In genomic region chr16:30017277-30017656, GRCh38 we compare ENCODE assay signal across 31 cellular contexts. TPM values are rescaled to one million over a fixed set of nuclear protein-coding genes. Genes with fewer than 3 reads are reported as not detected.
DNase-seq lines count a peak whose midpoint lies in the region; ATAC-seq, FAIRE-seq and TF ChIP-seq lines count a peak whose summit lies in the region.
"Had no signal": no experiment of that assay in that cellular context is flagged by ENCODE, and none has a peak within 500 bp of the region (broad histone marks: within the 10 kb centered on the region; RNA-seq: fewer than 3 reads in every experiment).

No MANE protein-coding gene starts in this region.

- H3K9me1 ChIP-seq in K562 (ENCODE audit: control insufficient read depth, insufficient read depth, low read length) = no peaks in the 10 kb centered on the region

- no peak overlapping the region for H3K27ac Mint-ChIP-seq in neural progenitor cell
- no peak overlapping the region for H3K27ac Mint-ChIP-seq in glutamatergic neuron (ENCODE audit: unreplicated experiment)
- no peak overlapping the region for H3K27ac Mint-ChIP-seq in activated naive CD4-positive, alpha-beta T cell treated with anti-CD3 and anti-CD28 coated beads, Interleukin-2, amount 50 U/mL, for 72 hours
- H3K27ac Mint-ChIP-seq: CD4-positive, CD25-positive, alpha-beta regulatory T cell; CD8-positive, alpha-beta memory T cell had no signal

- CTCF ChIA-PET in K562 (lab: Yijun Ruan, JAX; ENCODE audit: low intra/inter-chr PET ratio) = interaction anchor here (0.6 kb wide), 1 partner anchor 936 kb away, joined by 3 read pairs; no protein-coding TSS in a partner anchor

- H3K36me3 ChIP-seq in K562 (ENCODE audit: control insufficient read depth, insufficient read depth, low read length) (no peaks in the 10 kb centered on the region), neural progenitor cell (no peaks in the 10 kb centered on the region)
- H3K36me3 ChIP-seq: BE2C, BLaER1 had no signal

- no peaks in the 10 kb centered on the region for H3K36me3 Mint-ChIP-seq in neural progenitor cell
- H3K36me3 Mint-ChIP-seq in glutamatergic neuron (ENCODE audit: unreplicated experiment) = no peaks in the 10 kb centered on the region
- no peaks in the 10 kb centered on the region for H3K36me3 Mint-ChIP-seq in activated naive CD4-positive, alpha-beta T cell treated with anti-CD3 and anti-CD28 coated beads, Interleukin-2, amount 50 U/mL, for 72 hours
- H3K36me3 Mint-ChIP-seq: CD14-positive monocyte; CD4-positive, alpha-beta memory T cell; CD4-positive, CD25-positive, alpha-beta regulatory T cell had no signal

- peaks cover 0 to 13% of the 10 kb centered on the region in 2 experiments; a peak in 3 of 5 replicates for H3K4me1 ChIP-seq in K562 (replicated peaks in 1 of 2; ENCODE audit: control insufficient read depth in 2 of 2, insufficient read depth in 2 of 2, low read length in 2 of 2)
- H3K4me1 ChIP-seq in neural progenitor cell = peaks cover under 1% of the 10 kb centered on the region
- H3K4me1 ChIP-seq: BE2C had no signal

- in situ Hi-C loops in K562 (cut with MboI) = no loop called here

- H3K79me2 ChIP-seq in K562 (ENCODE audit: control insufficient read depth, insufficient read depth, low read length) = no peaks in the 10 kb centered on the region; the same call in 2 of the 3 replicates
- no peaks in the 10 kb centered on the region for H3K79me2 ChIP-seq in neural progenitor cell (ENCODE audit: low read depth)

- WGBS in K562 (ENCODE audit: insufficient coverage, low coverage, missing lambda C conversion rate) = 8% methylated on average over 2 of the region's 2 CpGs

- no TSS peak for BruUV-seq in K562 (replicated peaks; lab: Mats Ljungman, UMichigan)

- no peak for TF ChIP-seq RAD21 in K562 (CRISPR knock-in tag; conservative IDR thresholded peaks at IDR 0.05 in 1 of 2, IDR thresholded peaks at IDR 0.05 in 1 of 2)

- H3F3A ChIP-seq in neural progenitor cell (ENCODE audit: low read depth) = peaks cover 1% of the 10 kb centered on the region

- H3K9ac ChIP-seq in K562 (ENCODE audit: insufficient read depth in 1 of 2, low read depth in 2 of 2, low read length in 2 of 2) (no peak overlapping the region), neural progenitor cell (no peak overlapping the region)
- H3K9ac ChIP-seq: BLaER1 had no signal

- H3K9me3 ChIP-seq in K562 (replicated peaks; ENCODE audit: control insufficient read depth, insufficient read depth, low read depth, low read length) (no peaks in the 10 kb centered on the region), neural progenitor cell (ENCODE audit: low read depth) (no peaks in the 10 kb centered on the region)
- H3K9me3 ChIP-seq: BE2C, BLaER1 had no signal

- TF ChIP-seq CTCF in K562 (IDR thresholded peaks at IDR 0.05 in 2 of 3, conservative IDR thresholded peaks at IDR 0.05 in 1 of 3; ENCODE audit: insufficient read depth in 2 of 3, low read depth in 1 of 3, low read length in 3 of 3) = no peak
- TF ChIP-seq CTCF in neural progenitor cell (IDR thresholded peaks at IDR 0.05) = no peak
- TF ChIP-seq CTCF in glutamatergic neuron (IDR thresholded peaks at IDR 0.05; ENCODE audit: partially characterized antibody, unreplicated experiment) = no peak

- H3K27me3 ChIP-seq in K562 (ENCODE audit: control insufficient read depth in 2 of 2, insufficient read depth in 2 of 2, low read length in 2 of 2) (peaks cover 0 to 4% of the 10 kb centered on the region in 2 experiments; a peak in 1 of 5 replicates), neural progenitor cell (peaks cover 14% of the 10 kb centered on the region)
- H3K27me3 ChIP-seq: BE2C, BLaER1 had no signal

- H3K4me2 ChIP-seq in K562 (ENCODE audit: insufficient read depth, low read length) = no peak overlapping the region
- no peak overlapping the region for H3K4me2 ChIP-seq in neural progenitor cell
- H3K4me2 ChIP-seq: BLaER1 had no signal

- H3K4me3 Mint-ChIP-seq in neural progenitor cell (peak overlapping the region; percentile 51), glutamatergic neuron (ENCODE audit: unreplicated experiment) (no peak overlapping the region)
- H3K4me3 Mint-ChIP-seq: CD14-positive monocyte; CD4-positive, alpha-beta memory T cell; CD8-positive, alpha-beta memory T cell had no signal

- H4K20me1 ChIP-seq in K562 (replicated peaks; ENCODE audit: control insufficient read depth, insufficient read depth, low read length) = peaks cover 3% of the 10 kb centered on the region; the same call in 1 of the 2 replicates
- no peaks in the 10 kb centered on the region for H4K20me1 ChIP-seq in neural progenitor cell (ENCODE audit: low read depth)
- H4K20me1 ChIP-seq: BLaER1 had no signal

- no peak for DNase-seq in K562 (ENCODE audit: extremely low read depth in 1 of 4, low spot score in 3 of 4)
- no peak for DNase-seq in neural progenitor cell (ENCODE audit: low spot score)
- DNase-seq in glutamatergic neuron = no peak
- no peak for DNase-seq in activated naive CD4-positive, alpha-beta T cell treated with anti-CD3 and anti-CD28 coated beads, Interleukin-2, amount 50 U/mL, for 72 hours (ENCODE audit: low spot score in 2 of 2)
- DNase-seq: 8988T; ACHN; BE2C; C1 segment of cervical spinal cord; CD4-positive, alpha-beta memory T cell; CD4-positive, CD25-positive, alpha-beta regulatory T cell; CD8-positive, alpha-beta memory T cell; COR-L47; DMS 273 treated with DMSO at 0.1 percent for 48 hours; DMS153; DMS53; DMS79; DND-41; EL; GDM1 had no signal

- no peak overlapping the region for H3K27ac ChIP-seq in K562 (ENCODE audit: extremely low read depth, low read depth, low read length)
- H3K27ac ChIP-seq in neural progenitor cell = no peak overlapping the region
- H3K27ac ChIP-seq: BLaER1 had no signal

- no peak for FAIRE-seq in K562 (lab: Jason Lieb, UNC)
- FAIRE-seq: A204.1, GM12878, GM12892, GM18507, GM19239 had no signal

- H3K4me1 Mint-ChIP-seq in neural progenitor cell = peaks cover 3% of the 10 kb centered on the region
- H3K4me1 Mint-ChIP-seq in glutamatergic neuron (ENCODE audit: low read depth, unreplicated experiment) = peaks cover 2% of the 10 kb centered on the region

- TF ChIP-seq POLR2A in K562 (conservative IDR thresholded peaks at IDR 0.05) = no peak

- peaks cover 16% of the 10 kb centered on the region for H3K27me3 Mint-ChIP-seq in neural progenitor cell (ENCODE audit: insufficient read depth, low read depth)
- peaks cover 3% of the 10 kb centered on the region for H3K27me3 Mint-ChIP-seq in glutamatergic neuron (ENCODE audit: unreplicated experiment)

- H3K9me3 Mint-ChIP-seq in neural progenitor cell = no peaks in the 10 kb centered on the region
- no peaks in the 10 kb centered on the region for H3K9me3 Mint-ChIP-seq in glutamatergic neuron (ENCODE audit: unreplicated experiment)
- no peaks in the 10 kb centered on the region for H3K9me3 Mint-ChIP-seq in activated naive CD4-positive, alpha-beta T cell treated with anti-CD3 and anti-CD28 coated beads, Interleukin-2, amount 50 U/mL, for 72 hours
- H3K9me3 Mint-ChIP-seq: CD4-positive, alpha-beta memory T cell; CD8-positive, alpha-beta memory T cell had no signal

- intact Hi-C loops in K562 (cut with micrococcal nuclease) = no loop called here

- H2AFZ ChIP-seq in K562 (ENCODE audit: low read depth, low read length) = no peak overlapping the region
- H2AFZ ChIP-seq in neural progenitor cell (replicated peaks) = no peak overlapping the region

- H3K4me3 ChIP-seq in K562 = no peak overlapping the region
- H3K4me3 ChIP-seq in neural progenitor cell = no peak overlapping the region
- H3K4me3 ChIP-seq: BLaER1, GM12878 had no signal

- ATAC-seq in K562 (no peak), GM18858 (IDR thresholded peaks at IDR 0.05; ENCODE audit: unreplicated experiment) (no peak)
- ATAC-seq in activated naive CD4-positive, alpha-beta T cell treated with anti-CD3 and anti-CD28 coated beads, Interleukin-2, amount 50 U/mL, for 72 hours = no peak
- ATAC-seq: GM12878 had no signal

- POLR2A ChIA-PET in K562 (lab: Yijun Ruan, JAX) = no interaction called here

- TF ChIP-seq EP300 in K562 (IDR thresholded peaks at IDR 0.05; ENCODE audit: low read length) = no peak

RNA-seq across cellular contexts. Expression of gene C16orf92, which starts 5.7 kb away (rescaled TPM):
- total RNA-seq in K562 (2011; cell fraction: chromatin; rRNA removed; ENCODE audit: low replicate concordance) = not detected in 2 replicates
- not detected in 2 replicates for total RNA-seq in K562 (2011; cell fraction: nucleolus; rRNA removed)
- not detected in 2 replicates for total RNA-seq in K562 (2011; cell fraction: nucleoplasm; rRNA removed)
- total RNA-seq in K562 (2014; rRNA removed) (not detected in 2 replicates), K562 (2014; rRNA removed; fragmentation: Illumina TruSeq; extraction: Trizol) (not detected in 2 replicates), K562 (2015; rRNA removed; fragmentation: Illumina TruSeq; extraction: Trizol) (not detected in 2 replicates), K562 (2021) (not detected in 2 replicates), neural progenitor cell (ENCODE audit: low replicate concordance) (not detected in 2 replicates), glutamatergic neuron (ENCODE audit: unreplicated experiment) (not detected)
- polyA plus RNA-seq in K562 (2011; rRNA removed) (not detected in 2 replicates), K562 (2014; fragmentation: Illumina TruSeq; extraction: Trizol) (not detected in 2 replicates), K562 (2014; fragmentation: Nextera tagmentation; extraction: Ambion mirVana) (not detected), K562 (2014; rRNA removed) (not detected in 2 replicates)
- not detected in 2 replicates for polyA plus RNA-seq in K562 (2011; cell fraction: cytosol; rRNA removed)
- polyA plus RNA-seq in K562 (2011; cell fraction: nucleus; rRNA removed) = not detected in 2 replicates
- not detected in 2 replicates for polyA plus RNA-seq in K562 (2012)
- not detected in 2 replicates for polyA minus RNA-seq in K562 (2011; rRNA and poly(A)+ RNA removed)
- polyA minus RNA-seq in K562 (2011; cell fraction: cytosol; rRNA and poly(A)+ RNA removed) = not detected in 2 replicates
- polyA minus RNA-seq in K562 (2011; cell fraction: nucleus; rRNA and poly(A)+ RNA removed) = not detected in 2 replicates
- total RNA-seq in activated naive CD4-positive, alpha-beta T cell treated with anti-CD3 and anti-CD28 coated beads, Interleukin-2, amount 50 U/mL, for 72 hours = not detected
- total RNA-seq: A673; CD4-positive, alpha-beta memory T cell; CD4-positive, CD25-positive, alpha-beta regulatory T cell; CD8-positive, alpha-beta memory T cell; Daoy; G401; GM12878 had no signal
- polyA plus RNA-seq: AG04450; CD14-positive monocyte; CD4-positive, alpha-beta memory T cell; CD4-positive, CD25-positive, alpha-beta regulatory T cell; CD8-positive, alpha-beta memory T cell; GM12878 had no signal

RNA-seq across cellular contexts. Expression of gene DOC2A, which starts 6.4 kb away (rescaled TPM):
- total RNA-seq in K562 (2011; cell fraction: chromatin; rRNA removed; ENCODE audit: low replicate concordance) = 1.4 and 2.0 TPM in 2 replicates
- total RNA-seq in K562 (2011; cell fraction: nucleolus; rRNA removed) = 0.79 and 1.2 TPM in 2 replicates
- 0.44 and 0.99 TPM in 2 replicates for total RNA-seq in K562 (2011; cell fraction: nucleoplasm; rRNA removed)
- total RNA-seq in K562 (2014; rRNA removed) = not detected in 2 replicates
- total RNA-seq in K562 (2014; rRNA removed; fragmentation: Illumina TruSeq; extraction: Trizol) = 0.07 and 0.22 TPM in 2 replicates
- 0.11 and 0.29 TPM in 2 replicates for total RNA-seq in K562 (2015; rRNA removed; fragmentation: Illumina TruSeq; extraction: Trizol)
- 0.38 and 0.47 TPM in 2 replicates for total RNA-seq in K562 (2021)
- 0.31 and 0.79 TPM in 2 replicates for polyA plus RNA-seq in K562 (2011; rRNA removed)
- 0.55 and 1.5 TPM in 2 replicates for polyA plus RNA-seq in K562 (2011; cell fraction: cytosol; rRNA removed)
- polyA plus RNA-seq in K562 (2011; cell fraction: nucleus; rRNA removed) = 3.4 and 4.3 TPM in 2 replicates
- polyA plus RNA-seq in K562 (2012) = 0.70 and 0.80 TPM in 2 replicates
- polyA plus RNA-seq in K562 (2014; fragmentation: Illumina TruSeq; extraction: Trizol) = 0.21 and 0.27 TPM in 2 replicates
- polyA plus RNA-seq in K562 (2014; fragmentation: Nextera tagmentation; extraction: Ambion mirVana) = under 1 TPM; 0.03 to 0.23 TPM
- polyA plus RNA-seq in K562 (2014; rRNA removed) = 0.36 and 2.6 TPM in 2 replicates
- 0.51 TPM in 1 of 2 replicates, not detected in the other for polyA minus RNA-seq in K562 (2011; rRNA and poly(A)+ RNA removed)
- polyA minus RNA-seq in K562 (2011; cell fraction: cytosol; rRNA and poly(A)+ RNA removed) = not detected in 2 replicates
- polyA minus RNA-seq in K562 (2011; cell fraction: nucleus; rRNA and poly(A)+ RNA removed) = 0.13 and 0.67 TPM in 2 replicates
- 3.1 and 8.1 TPM in 2 replicates for total RNA-seq in neural progenitor cell (ENCODE audit: low replicate concordance)
- total RNA-seq in glutamatergic neuron (ENCODE audit: unreplicated experiment) = 4.2 TPM
- 1 to 10 TPM in 1 of 2 donors, under 1 TPM in 1; 0.80 to 2.0 TPM for total RNA-seq in activated naive CD4-positive, alpha-beta T cell treated with anti-CD3 and anti-CD28 coated beads, Interleukin-2, amount 50 U/mL, for 72 hours
- total RNA-seq: CD4-positive, CD25-positive, alpha-beta regulatory T cell; Daoy; G401 had no signal
- polyA plus RNA-seq: CD4-positive, alpha-beta memory T cell; CD4-positive, CD25-positive, alpha-beta regulatory T cell; CD8-positive, alpha-beta memory T cell had no signal

RNA-seq across cellular contexts. Expression of gene TLCD3B, which starts 13.8 kb away (rescaled TPM):
- total RNA-seq in K562 (2011; cell fraction: chromatin; rRNA removed; ENCODE audit: low replicate concordance) = 0.35 and 1.1 TPM in 2 replicates
- total RNA-seq in K562 (2011; cell fraction: nucleolus; rRNA removed) = 0.67 and 0.92 TPM in 2 replicates
- 0.66 and 0.76 TPM in 2 replicates for total RNA-seq in K562 (2011; cell fraction: nucleoplasm; rRNA removed)
- total RNA-seq in K562 (2014; rRNA removed) (0.08 and 0.23 TPM in 2 replicates), K562 (2014; rRNA removed; fragmentation: Illumina TruSeq; extraction: Trizol) (not detected in 2 replicates), K562 (2015; rRNA removed; fragmentation: Illumina TruSeq; extraction: Trizol) (0.19 TPM in 1 of 2 replicates, not detected in the other), K562 (2021) (0.20 and 0.22 TPM in 2 replicates), neural progenitor cell (ENCODE audit: low replicate concordance) (2.4 and 9.0 TPM in 2 replicates), glutamatergic neuron (ENCODE audit: unreplicated experiment) (253 TPM)
- polyA plus RNA-seq in K562 (2011; rRNA removed) (0.10 and 0.84 TPM in 2 replicates), K562 (2014; fragmentation: Illumina TruSeq; extraction: Trizol) (0.47 and 0.52 TPM in 2 replicates), K562 (2014; fragmentation: Nextera tagmentation; extraction: Ambion mirVana) (not detected), K562 (2014; rRNA removed) (0.24 and 0.43 TPM in 2 replicates)
- 0.30 and 0.63 TPM in 2 replicates for polyA plus RNA-seq in K562 (2011; cell fraction: cytosol; rRNA removed)
- 1.3 and 1.8 TPM in 2 replicates for polyA plus RNA-seq in K562 (2011; cell fraction: nucleus; rRNA removed)
- 0.40 and 1.6 TPM in 2 replicates for polyA plus RNA-seq in K562 (2012)
- 0.33 TPM in 1 of 2 replicates, not detected in the other for polyA minus RNA-seq in K562 (2011; rRNA and poly(A)+ RNA removed)
- polyA minus RNA-seq in K562 (2011; cell fraction: cytosol; rRNA and poly(A)+ RNA removed) = not detected in 2 replicates
- 0.13 and 0.22 TPM in 2 replicates for polyA minus RNA-seq in K562 (2011; cell fraction: nucleus; rRNA and poly(A)+ RNA removed)
- total RNA-seq in activated naive CD4-positive, alpha-beta T cell treated with anti-CD3 and anti-CD28 coated beads, Interleukin-2, amount 50 U/mL, for 72 hours = 10 to 100 TPM in 1 of 2 donors, 1 to 10 TPM in 1; 3.4 to 14.1 TPM
- total RNA-seq: CD4-positive, alpha-beta memory T cell; CD4-positive, CD25-positive, alpha-beta regulatory T cell; Daoy had no signal
- polyA plus RNA-seq: AG04450; CD14-positive monocyte; CD4-positive, alpha-beta memory T cell; CD4-positive, CD25-positive, alpha-beta regulatory T cell; CD8-positive, alpha-beta memory T cell had no signal

RNA-seq across cellular contexts. Expression of gene INO80E, which starts 21.2 kb away (rescaled TPM):
- total RNA-seq in K562 (2011; cell fraction: chromatin; rRNA removed; ENCODE audit: low replicate concordance) = 24.7 and 53.3 TPM in 2 replicates
- 38.0 and 39.7 TPM in 2 replicates for total RNA-seq in K562 (2011; cell fraction: nucleolus; rRNA removed)
- 35.7 and 40.2 TPM in 2 replicates for total RNA-seq in K562 (2011; cell fraction: nucleoplasm; rRNA removed)
- 75.3 and 77.4 TPM in 2 replicates for total RNA-seq in K562 (2014; rRNA removed)
- total RNA-seq in K562 (2014; rRNA removed; fragmentation: Illumina TruSeq; extraction: Trizol) = 28.5 and 30.9 TPM in 2 replicates
- total RNA-seq in K562 (2015; rRNA removed; fragmentation: Illumina TruSeq; extraction: Trizol) = 49.3 and 51.7 TPM in 2 replicates
- 73.3 and 88.6 TPM in 2 replicates for total RNA-seq in K562 (2021)
- polyA plus RNA-seq in K562 (2011; rRNA removed) = 22.8 and 23.4 TPM in 2 replicates
- polyA plus RNA-seq in K562 (2011; cell fraction: cytosol; rRNA removed) = 21.9 and 35.3 TPM in 2 replicates
- polyA plus RNA-seq in K562 (2011; cell fraction: nucleus; rRNA removed) = 42.2 and 55.5 TPM in 2 replicates
- 59.8 and 63.9 TPM in 2 replicates for polyA plus RNA-seq in K562 (2012)
- polyA plus RNA-seq in K562 (2014; fragmentation: Illumina TruSeq; extraction: Trizol) = 102 and 107 TPM in 2 replicates
- under 1 TPM; 0.31 to 0.56 TPM for polyA plus RNA-seq in K562 (2014; fragmentation: Nextera tagmentation; extraction: Ambion mirVana)
- 71.2 and 75.1 TPM in 2 replicates for polyA plus RNA-seq in K562 (2014; rRNA removed)
- 5.5 and 6.6 TPM in 2 replicates for polyA minus RNA-seq in K562 (2011; rRNA and poly(A)+ RNA removed)
- polyA minus RNA-seq in K562 (2011; cell fraction: cytosol; rRNA and poly(A)+ RNA removed) = 11.0 and 17.1 TPM in 2 replicates
- 12.3 and 14.2 TPM in 2 replicates for polyA minus RNA-seq in K562 (2011; cell fraction: nucleus; rRNA and poly(A)+ RNA removed)
- total RNA-seq in neural progenitor cell (ENCODE audit: low replicate concordance) = 104 and 129 TPM in 2 replicates
- 71.4 TPM for total RNA-seq in glutamatergic neuron (ENCODE audit: unreplicated experiment)
- 10 to 100 TPM; 85.3 to 90.7 TPM for total RNA-seq in activated naive CD4-positive, alpha-beta T cell treated with anti-CD3 and anti-CD28 coated beads, Interleukin-2, amount 50 U/mL, for 72 hours

RNA-seq across cellular contexts. Expression of gene HIRIP3, which starts 21.9 kb away (rescaled TPM):
- 4.5 and 8.9 TPM in 2 replicates for total RNA-seq in K562 (2011; cell fraction: chromatin; rRNA removed; ENCODE audit: low replicate concordance)
- 8.7 and 12.5 TPM in 2 replicates for total RNA-seq in K562 (2011; cell fraction: nucleolus; rRNA removed)
- total RNA-seq in K562 (2011; cell fraction: nucleoplasm; rRNA removed) = 7.2 and 10.7 TPM in 2 replicates
- total RNA-seq in K562 (2014; rRNA removed) = 34.6 and 38.2 TPM in 2 replicates
- 6.7 and 8.6 TPM in 2 replicates for total RNA-seq in K562 (2014; rRNA removed; fragmentation: Illumina TruSeq; extraction: Trizol)
- total RNA-seq in K562 (2015; rRNA removed; fragmentation: Illumina TruSeq; extraction: Trizol) = 16.9 and 18.2 TPM in 2 replicates
- 27.5 and 28.2 TPM in 2 replicates for total RNA-seq in K562 (2021)
- polyA plus RNA-seq in K562 (2011; rRNA removed) = 10.6 and 13.3 TPM in 2 replicates
- polyA plus RNA-seq in K562 (2011; cell fraction: cytosol; rRNA removed) = 12.9 and 25.4 TPM in 2 replicates
- polyA plus RNA-seq in K562 (2011; cell fraction: nucleus; rRNA removed) = 11.5 and 18.3 TPM in 2 replicates
- polyA plus RNA-seq in K562 (2012) = 26.2 and 27.2 TPM in 2 replicates
- 25.1 and 28.8 TPM in 2 replicates for polyA plus RNA-seq in K562 (2014; fragmentation: Illumina TruSeq; extraction: Trizol)
- polyA plus RNA-seq in K562 (2014; fragmentation: Nextera tagmentation; extraction: Ambion mirVana) = 1 to 10 TPM; 3.3 to 5.6 TPM
- 27.3 and 38.0 TPM in 2 replicates for polyA plus RNA-seq in K562 (2014; rRNA removed)
- 2.8 and 3.3 TPM in 2 replicates for polyA minus RNA-seq in K562 (2011; rRNA and poly(A)+ RNA removed)
- polyA minus RNA-seq in K562 (2011; cell fraction: cytosol; rRNA and poly(A)+ RNA removed) = 8.1 and 11.4 TPM in 2 replicates
- 6.7 and 9.0 TPM in 2 replicates for polyA minus RNA-seq in K562 (2011; cell fraction: nucleus; rRNA and poly(A)+ RNA removed)
- total RNA-seq in neural progenitor cell (ENCODE audit: low replicate concordance) = 4.7 and 14.1 TPM in 2 replicates
- 12.2 TPM for total RNA-seq in glutamatergic neuron (ENCODE audit: unreplicated experiment)
- total RNA-seq in activated naive CD4-positive, alpha-beta T cell treated with anti-CD3 and anti-CD28 coated beads, Interleukin-2, amount 50 U/mL, for 72 hours = 10 to 100 TPM; 30.1 to 38.7 TPM

Comparison
In these comparisons a context has a peak if more than half of its experiments do, and no peak if none do; other contexts are left out.
1. RNA of gene TLCD3B, which starts 13.8 kb away (total RNA-seq): 253 TPM in glutamatergic neuron (single experiment); 3.4 to 14.1 TPM in activated naive CD4-positive, alpha-beta T cell treated with anti-CD3 and anti-CD28 coated beads, Interleukin-2, amount 50 U/mL, for 72 hours, 2.4 to 9.0 TPM in neural progenitor cell and 0.08 to 1.1 TPM in K562; every median in the first group is over 10 times any median in the second.